In the genomic region with DNA sequence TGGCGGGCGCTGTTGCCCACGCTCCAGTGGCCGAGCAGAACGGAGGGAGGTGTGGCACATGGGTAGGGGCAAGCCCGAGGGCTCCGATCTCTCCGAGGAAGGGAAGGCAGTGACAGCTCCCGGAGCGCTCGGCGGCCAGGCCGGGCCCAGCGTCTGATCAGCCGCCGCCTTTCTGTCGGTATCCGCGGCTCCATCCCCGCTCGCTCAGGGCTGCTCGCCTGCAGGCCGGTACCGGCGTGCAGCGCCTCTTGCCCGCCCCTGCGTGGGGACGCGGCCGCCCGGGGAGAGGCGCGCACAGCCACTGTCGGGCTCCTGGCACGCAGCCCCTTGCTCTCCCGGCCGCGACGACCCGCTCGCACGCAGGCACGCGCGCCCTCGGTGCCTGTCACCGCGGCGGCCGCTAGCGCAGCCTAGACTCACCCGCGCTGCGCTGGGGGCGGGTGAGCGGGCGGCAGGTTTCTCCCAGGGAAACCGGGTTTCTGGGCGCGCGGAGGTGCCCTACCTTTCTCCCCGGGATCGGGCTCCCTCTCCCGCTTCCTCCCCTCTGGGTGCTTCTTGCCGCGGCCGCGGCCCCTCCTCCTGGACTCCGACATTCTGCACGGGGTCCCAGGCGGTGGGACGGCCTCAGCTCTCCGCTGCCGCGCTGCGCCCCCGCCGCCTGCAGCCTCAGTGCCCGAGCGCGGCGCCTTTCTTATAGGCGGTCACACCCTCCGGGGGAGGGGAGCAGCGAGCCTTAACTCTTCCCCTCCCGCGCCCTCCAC, we compare ENCODE assay signal across 1 cellular context.
A peak's percentile ranks its signal among the peaks of the same experiment; 100 is the strongest.
TF ChIP-seq lines count a peak whose summit lies in the region.

No MANE protein-coding gene starts in this region.

TF ChIP-seq in HepG2, 621 proteins besides CTCF, POLR2A, EP300 and RAD21 (continued from another document):
- TF ChIP-seq, protein P1, sequence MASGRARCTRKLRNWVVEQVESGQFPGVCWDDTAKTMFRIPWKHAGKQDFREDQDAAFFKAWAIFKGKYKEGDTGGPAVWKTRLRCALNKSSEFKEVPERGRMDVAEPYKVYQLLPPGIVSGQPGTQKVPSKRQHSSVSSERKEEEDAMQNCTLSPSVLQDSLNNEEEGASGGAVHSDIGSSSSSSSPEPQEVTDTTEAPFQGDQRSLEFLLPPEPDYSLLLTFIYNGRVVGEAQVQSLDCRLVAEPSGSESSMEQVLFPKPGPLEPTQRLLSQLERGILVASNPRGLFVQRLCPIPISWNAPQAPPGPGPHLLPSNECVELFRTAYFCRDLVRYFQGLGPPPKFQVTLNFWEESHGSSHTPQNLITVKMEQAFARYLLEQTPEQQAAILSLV (CRISPR knock-in tag; IDR thresholded peaks at IDR 0.05; ENCODE audit: borderline replicate concordance): no peak
- TF ChIP-seq RFX1 (IDR thresholded peaks at IDR 0.05) (no peak), GLI4 (CRISPR knock-in tag; IDR thresholded peaks at IDR 0.05; ENCODE audit: borderline replicate concordance) (no peak), SRY (CRISPR knock-in tag; IDR thresholded peaks at IDR 0.05) (0 out of 2 replicates have a peak, but pooled peaks have one; percentile 32), GTF2F1 (IDR thresholded peaks at IDR 0.05; ENCODE audit: low read length) (no peak), NR1H2 (CRISPR knock-in tag; IDR thresholded peaks at IDR 0.05; ENCODE audit: borderline replicate concordance, low read depth) (no peak), EZH2 (conservative IDR thresholded peaks at IDR 0.05; ENCODE audit: low read depth, low read length) (peak; percentile 49; the same call in 1 of the 2 replicates), ZBTB7B (CRISPR knock-in tag; IDR thresholded peaks at IDR 0.05) (no peak), ELF4 (CRISPR knock-in tag; IDR thresholded peaks at IDR 0.05; ENCODE audit: borderline replicate concordance) (no peak), ZNF292 (CRISPR knock-in tag; IDR thresholded peaks at IDR 0.05; ENCODE audit: borderline replicate concordance, low read depth) (no peak), ZNF616 (CRISPR knock-in tag; IDR thresholded peaks at IDR 0.05; ENCODE audit: low read depth) (no peak), KLF13 (CRISPR knock-in tag; IDR thresholded peaks at IDR 0.05) (no peak), HNRNPLL (IDR thresholded peaks at IDR 0.05; ENCODE audit: low read depth, low read length, poor library complexity, severe bottlenecking) (peak; percentile 67), CEBPB (IDR thresholded peaks at IDR 0.05; ENCODE audit: borderline replicate concordance, low read depth, low read length) (no peak)
- TF ChIP-seq, protein P2, sequence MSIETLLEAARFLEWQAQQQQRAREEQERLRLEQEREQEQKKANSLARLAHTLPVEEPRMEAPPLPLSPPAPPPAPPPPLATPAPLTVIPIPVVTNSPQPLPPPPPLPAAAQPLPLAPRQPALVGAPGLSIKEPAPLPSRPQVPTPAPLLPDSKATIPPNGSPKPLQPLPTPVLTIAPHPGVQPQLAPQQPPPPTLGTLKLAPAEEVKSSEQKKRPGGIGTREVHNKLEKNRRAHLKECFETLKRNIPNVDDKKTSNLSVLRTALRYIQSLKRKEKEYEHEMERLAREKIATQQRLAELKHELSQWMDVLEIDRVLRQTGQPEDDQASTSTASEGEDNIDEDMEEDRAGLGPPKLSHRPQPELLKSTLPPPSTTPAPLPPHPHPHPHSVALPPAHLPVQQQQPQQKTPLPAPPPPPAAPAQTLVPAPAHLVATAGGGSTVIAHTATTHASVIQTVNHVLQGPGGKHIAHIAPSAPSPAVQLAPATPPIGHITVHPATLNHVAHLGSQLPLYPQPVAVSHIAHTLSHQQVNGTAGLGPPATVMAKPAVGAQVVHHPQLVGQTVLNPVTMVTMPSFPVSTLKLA (IDR thresholded peaks at IDR 0.05): no peak
- TF ChIP-seq, protein P3, sequence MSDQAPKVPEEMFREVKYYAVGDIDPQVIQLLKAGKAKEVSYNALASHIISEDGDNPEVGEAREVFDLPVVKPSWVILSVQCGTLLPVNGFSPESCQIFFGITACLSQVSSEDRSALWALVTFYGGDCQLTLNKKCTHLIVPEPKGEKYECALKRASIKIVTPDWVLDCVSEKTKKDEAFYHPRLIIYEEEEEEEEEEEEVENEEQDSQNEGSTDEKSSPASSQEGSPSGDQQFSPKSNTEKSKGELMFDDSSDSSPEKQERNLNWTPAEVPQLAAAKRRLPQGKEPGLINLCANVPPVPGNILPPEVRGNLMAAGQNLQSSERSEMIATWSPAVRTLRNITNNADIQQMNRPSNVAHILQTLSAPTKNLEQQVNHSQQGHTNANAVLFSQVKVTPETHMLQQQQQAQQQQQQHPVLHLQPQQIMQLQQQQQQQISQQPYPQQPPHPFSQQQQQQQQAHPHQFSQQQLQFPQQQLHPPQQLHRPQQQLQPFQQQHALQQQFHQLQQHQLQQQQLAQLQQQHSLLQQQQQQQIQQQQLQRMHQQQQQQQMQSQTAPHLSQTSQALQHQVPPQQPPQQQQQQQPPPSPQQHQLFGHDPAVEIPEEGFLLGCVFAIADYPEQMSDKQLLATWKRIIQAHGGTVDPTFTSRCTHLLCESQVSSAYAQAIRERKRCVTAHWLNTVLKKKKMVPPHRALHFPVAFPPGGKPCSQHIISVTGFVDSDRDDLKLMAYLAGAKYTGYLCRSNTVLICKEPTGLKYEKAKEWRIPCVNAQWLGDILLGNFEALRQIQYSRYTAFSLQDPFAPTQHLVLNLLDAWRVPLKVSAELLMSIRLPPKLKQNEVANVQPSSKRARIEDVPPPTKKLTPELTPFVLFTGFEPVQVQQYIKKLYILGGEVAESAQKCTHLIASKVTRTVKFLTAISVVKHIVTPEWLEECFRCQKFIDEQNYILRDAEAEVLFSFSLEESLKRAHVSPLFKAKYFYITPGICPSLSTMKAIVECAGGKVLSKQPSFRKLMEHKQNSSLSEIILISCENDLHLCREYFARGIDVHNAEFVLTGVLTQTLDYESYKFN (CRISPR knock-in tag; conservative IDR thresholded peaks at IDR 0.05): no peak
- TF ChIP-seq, protein P4, sequence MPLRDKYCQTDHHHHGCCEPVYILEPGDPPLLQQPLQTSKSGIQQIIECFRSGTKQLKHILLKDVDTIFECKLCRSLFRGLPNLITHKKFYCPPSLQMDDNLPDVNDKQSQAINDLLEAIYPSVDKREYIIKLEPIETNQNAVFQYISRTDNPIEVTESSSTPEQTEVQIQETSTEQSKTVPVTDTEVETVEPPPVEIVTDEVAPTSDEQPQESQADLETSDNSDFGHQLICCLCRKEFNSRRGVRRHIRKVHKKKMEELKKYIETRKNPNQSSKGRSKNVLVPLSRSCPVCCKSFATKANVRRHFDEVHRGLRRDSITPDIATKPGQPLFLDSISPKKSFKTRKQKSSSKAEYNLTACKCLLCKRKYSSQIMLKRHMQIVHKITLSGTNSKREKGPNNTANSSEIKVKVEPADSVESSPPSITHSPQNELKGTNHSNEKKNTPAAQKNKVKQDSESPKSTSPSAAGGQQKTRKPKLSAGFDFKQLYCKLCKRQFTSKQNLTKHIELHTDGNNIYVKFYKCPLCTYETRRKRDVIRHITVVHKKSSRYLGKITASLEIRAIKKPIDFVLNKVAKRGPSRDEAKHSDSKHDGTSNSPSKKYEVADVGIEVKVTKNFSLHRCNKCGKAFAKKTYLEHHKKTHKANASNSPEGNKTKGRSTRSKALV (CRISPR knock-in tag; IDR thresholded peaks at IDR 0.05): peak; percentile 70
- TF ChIP-seq, protein P5, sequence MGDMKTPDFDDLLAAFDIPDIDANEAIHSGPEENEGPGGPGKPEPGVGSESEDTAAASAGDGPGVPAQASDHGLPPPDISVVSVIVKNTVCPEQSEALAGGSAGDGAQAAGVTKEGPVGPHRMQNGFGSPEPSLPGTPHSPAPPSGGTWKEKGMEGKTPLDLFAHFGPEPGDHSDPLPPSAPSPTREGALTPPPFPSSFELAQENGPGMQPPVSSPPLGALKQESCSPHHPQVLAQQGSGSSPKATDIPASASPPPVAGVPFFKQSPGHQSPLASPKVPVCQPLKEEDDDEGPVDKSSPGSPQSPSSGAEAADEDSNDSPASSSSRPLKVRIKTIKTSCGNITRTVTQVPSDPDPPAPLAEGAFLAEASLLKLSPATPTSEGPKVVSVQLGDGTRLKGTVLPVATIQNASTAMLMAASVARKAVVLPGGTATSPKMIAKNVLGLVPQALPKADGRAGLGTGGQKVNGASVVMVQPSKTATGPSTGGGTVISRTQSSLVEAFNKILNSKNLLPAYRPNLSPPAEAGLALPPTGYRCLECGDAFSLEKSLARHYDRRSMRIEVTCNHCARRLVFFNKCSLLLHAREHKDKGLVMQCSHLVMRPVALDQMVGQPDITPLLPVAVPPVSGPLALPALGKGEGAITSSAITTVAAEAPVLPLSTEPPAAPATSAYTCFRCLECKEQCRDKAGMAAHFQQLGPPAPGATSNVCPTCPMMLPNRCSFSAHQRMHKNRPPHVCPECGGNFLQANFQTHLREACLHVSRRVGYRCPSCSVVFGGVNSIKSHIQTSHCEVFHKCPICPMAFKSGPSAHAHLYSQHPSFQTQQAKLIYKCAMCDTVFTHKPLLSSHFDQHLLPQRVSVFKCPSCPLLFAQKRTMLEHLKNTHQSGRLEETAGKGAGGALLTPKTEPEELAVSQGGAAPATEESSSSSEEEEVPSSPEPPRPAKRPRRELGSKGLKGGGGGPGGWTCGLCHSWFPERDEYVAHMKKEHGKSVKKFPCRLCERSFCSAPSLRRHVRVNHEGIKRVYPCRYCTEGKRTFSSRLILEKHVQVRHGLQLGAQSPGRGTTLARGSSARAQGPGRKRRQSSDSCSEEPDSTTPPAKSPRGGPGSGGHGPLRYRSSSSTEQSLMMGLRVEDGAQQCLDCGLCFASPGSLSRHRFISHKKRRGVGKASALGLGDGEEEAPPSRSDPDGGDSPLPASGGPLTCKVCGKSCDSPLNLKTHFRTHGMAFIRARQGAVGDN (CRISPR knock-in tag; IDR thresholded peaks at IDR 0.05): no peak
- TF ChIP-seq, protein P6, sequence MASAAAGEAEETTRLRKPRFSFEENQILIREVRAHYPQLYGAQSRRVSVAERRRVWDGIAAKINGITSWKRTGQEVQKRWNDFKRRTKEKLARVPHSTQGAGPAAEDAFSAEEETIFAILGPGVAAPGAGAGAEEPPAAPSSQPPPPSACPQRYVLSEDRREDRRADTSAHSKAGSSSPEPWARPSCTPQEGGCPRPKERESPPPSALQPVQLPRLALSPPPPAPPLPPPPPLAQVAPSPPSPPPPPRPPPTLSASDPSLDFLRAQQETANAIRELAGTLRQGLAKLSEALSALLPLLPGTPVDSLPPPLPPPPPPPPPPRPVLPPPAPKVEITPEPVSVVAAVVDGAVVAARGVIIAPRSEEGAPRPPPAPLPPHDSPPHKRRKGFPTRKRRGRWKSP (CRISPR knock-in tag; IDR thresholded peaks at IDR 0.05): 0 out of 2 replicates have a peak, but pooled peaks have one; percentile 32
- TF ChIP-seq, protein P7, sequence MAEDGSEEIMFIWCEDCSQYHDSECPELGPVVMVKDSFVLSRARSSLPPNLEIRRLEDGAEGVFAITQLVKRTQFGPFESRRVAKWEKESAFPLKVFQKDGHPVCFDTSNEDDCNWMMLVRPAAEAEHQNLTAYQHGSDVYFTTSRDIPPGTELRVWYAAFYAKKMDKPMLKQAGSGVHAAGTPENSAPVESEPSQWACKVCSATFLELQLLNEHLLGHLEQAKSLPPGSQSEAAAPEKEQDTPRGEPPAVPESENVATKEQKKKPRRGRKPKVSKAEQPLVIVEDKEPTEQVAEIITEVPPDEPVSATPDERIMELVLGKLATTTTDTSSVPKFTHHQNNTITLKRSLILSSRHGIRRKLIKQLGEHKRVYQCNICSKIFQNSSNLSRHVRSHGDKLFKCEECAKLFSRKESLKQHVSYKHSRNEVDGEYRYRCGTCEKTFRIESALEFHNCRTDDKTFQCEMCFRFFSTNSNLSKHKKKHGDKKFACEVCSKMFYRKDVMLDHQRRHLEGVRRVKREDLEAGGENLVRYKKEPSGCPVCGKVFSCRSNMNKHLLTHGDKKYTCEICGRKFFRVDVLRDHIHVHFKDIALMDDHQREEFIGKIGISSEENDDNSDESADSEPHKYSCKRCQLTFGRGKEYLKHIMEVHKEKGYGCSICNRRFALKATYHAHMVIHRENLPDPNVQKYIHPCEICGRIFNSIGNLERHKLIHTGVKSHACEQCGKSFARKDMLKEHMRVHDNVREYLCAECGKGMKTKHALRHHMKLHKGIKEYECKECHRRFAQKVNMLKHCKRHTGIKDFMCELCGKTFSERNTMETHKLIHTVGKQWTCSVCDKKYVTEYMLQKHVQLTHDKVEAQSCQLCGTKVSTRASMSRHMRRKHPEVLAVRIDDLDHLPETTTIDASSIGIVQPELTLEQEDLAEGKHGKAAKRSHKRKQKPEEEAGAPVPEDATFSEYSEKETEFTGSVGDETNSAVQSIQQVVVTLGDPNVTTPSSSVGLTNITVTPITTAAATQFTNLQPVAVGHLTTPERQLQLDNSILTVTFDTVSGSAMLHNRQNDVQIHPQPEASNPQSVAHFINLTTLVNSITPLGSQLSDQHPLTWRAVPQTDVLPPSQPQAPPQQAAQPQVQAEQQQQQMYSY (CRISPR knock-in tag; IDR thresholded peaks at IDR 0.05): no peak
- TF ChIP-seq, protein P8, sequence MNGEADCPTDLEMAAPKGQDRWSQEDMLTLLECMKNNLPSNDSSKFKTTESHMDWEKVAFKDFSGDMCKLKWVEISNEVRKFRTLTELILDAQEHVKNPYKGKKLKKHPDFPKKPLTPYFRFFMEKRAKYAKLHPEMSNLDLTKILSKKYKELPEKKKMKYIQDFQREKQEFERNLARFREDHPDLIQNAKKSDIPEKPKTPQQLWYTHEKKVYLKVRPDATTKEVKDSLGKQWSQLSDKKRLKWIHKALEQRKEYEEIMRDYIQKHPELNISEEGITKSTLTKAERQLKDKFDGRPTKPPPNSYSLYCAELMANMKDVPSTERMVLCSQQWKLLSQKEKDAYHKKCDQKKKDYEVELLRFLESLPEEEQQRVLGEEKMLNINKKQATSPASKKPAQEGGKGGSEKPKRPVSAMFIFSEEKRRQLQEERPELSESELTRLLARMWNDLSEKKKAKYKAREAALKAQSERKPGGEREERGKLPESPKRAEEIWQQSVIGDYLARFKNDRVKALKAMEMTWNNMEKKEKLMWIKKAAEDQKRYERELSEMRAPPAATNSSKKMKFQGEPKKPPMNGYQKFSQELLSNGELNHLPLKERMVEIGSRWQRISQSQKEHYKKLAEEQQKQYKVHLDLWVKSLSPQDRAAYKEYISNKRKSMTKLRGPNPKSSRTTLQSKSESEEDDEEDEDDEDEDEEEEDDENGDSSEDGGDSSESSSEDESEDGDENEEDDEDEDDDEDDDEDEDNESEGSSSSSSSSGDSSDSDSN (CRISPR knock-in tag; IDR thresholded peaks at IDR 0.05): peak; percentile 35; the same call in 1 of the 2 replicates
